ENCODE assay signal across 39 cellular contexts in genomic region chr10:112259688-112260087, GRCh38. TPM values are rescaled to one million over a fixed set of nuclear protein-coding genes. Genes with fewer than 3 reads are reported as not detected.
"Had no signal": no experiment of that assay in that cellular context is flagged by ENCODE, and none has a peak within 500 bp of the region (broad histone marks: within the 10 kb centered on the region; RNA-seq: fewer than 3 reads in every experiment).

No MANE protein-coding gene starts in this region.

- H3K36me3 Mint-ChIP-seq: activated CD8-positive, alpha-beta memory T cell treated with anti-CD3 and anti-CD28 coated beads, Interleukin-2, amount 10 ng/mL, durations not matched to agents 7 days and 5 days; activated naive CD4-positive, alpha-beta T cell treated with anti-CD3 and anti-CD28 coated beads, Interleukin-2, amount 10 ng/mL, durations not matched to agents 7 days and 5 days; activated naive CD4-positive, alpha-beta T cell treated with anti-CD3 and anti-CD28 coated beads, Interleukin-2, amount 50 U/mL, for 24 hours; activated naive CD8-positive, alpha-beta T cell; activated naive CD8-positive, alpha-beta T cell treated with anti-CD3 and anti-CD28 coated beads, Interleukin-2, amount 10 ng/mL, durations not matched to agents 7 days and 5 days had no signal

- H3K4me3 Mint-ChIP-seq: activated CD4-positive, alpha-beta memory T cell treated with anti-CD3 and anti-CD28 coated beads, Interleukin-2, amount 10 ng/mL, durations not matched to agents 7 days and 5 days; activated CD4-positive, alpha-beta T cell treated with anti-CD3 and anti-CD28 coated beads for 36 hours; activated CD4-positive, alpha-beta T cell treated with anti-CD3 and anti-CD28 coated beads, Interleukin-2, amount 10 ng/mL, durations not matched to agents 7 days and 5 days; activated CD8-positive, alpha-beta memory T cell treated with anti-CD3 and anti-CD28 coated beads, Interleukin-2, amount 10 ng/mL, durations not matched to agents 7 days and 5 days; activated CD8-positive, alpha-beta T cell treated with anti-CD3 and anti-CD28 coated beads, Interleukin-2, amount 10 ng/mL, durations not matched to agents 7 days and 5 days; activated naive CD4-positive, alpha-beta T cell treated with anti-CD3 and anti-CD28 coated beads, Interleukin-2, amount 10 ng/mL, durations not matched to agents 7 days and 5 days; activated naive CD4-positive, alpha-beta T cell treated with anti-CD3 and anti-CD28 coated beads, Interleukin-2, amount 50 U/mL, for 24 hours; activated naive CD8-positive, alpha-beta T cell; activated naive CD8-positive, alpha-beta T cell treated with anti-CD3 and anti-CD28 coated beads, Interleukin-2, amount 10 ng/mL, durations not matched to agents 7 days and 5 days; activated naive CD8-positive, alpha-beta T cell treated with anti-CD3 and anti-CD28 coated beads, Interleukin-2, amount 50 U/mL, for 24 hours; activated T-cell treated with anti-CD3 and anti-CD28 coated beads, Interleukin-2, amount 50 U/mL, for 24 hours; T-helper 1 cell treated with Interleukin-12 subunit alpha and Interleukin-12 subunit beta and Interleukin-4 antibody, amounts not matched to agents 30 μg/mL and 1 μg/mL, for 36 hours; T-helper 2 cell treated with Interferon-gamma antibody and Interleukin-4, amounts not matched to agents 5 μg/mL and 100 μg/mL, for 36 hours had no signal

- H3K36me3 ChIP-seq: ascending aorta, brain microvascular endothelial cell, breast epithelium had no signal

- FAIRE-seq: TTC549 had no signal

- DNase-seq: activated CD4-positive, alpha-beta memory T cell treated with anti-CD3 and anti-CD28 coated beads, Interleukin-2, amount 10 ng/mL, durations not matched to agents 7 days and 5 days; activated CD4-positive, alpha-beta T cell treated with anti-CD3 and anti-CD28 coated beads for 1 hour; activated CD4-positive, alpha-beta T cell treated with anti-CD3 and anti-CD28 coated beads for 36 hours; activated CD4-positive, alpha-beta T cell treated with anti-CD3 and anti-CD28 coated beads for 48 hours; activated CD4-positive, alpha-beta T cell treated with anti-CD3 and anti-CD28 coated beads, Interleukin-2, amount 10 ng/mL, durations not matched to agents 7 days and 5 days; activated CD4-positive, alpha-beta T cell treated with anti-CD3 and anti-CD28 coated beads, Interleukin-2, amount 50 U/mL, for 48 hours; activated CD4-positive, CD25-positive, alpha-beta regulatory T cell; activated CD8-positive, alpha-beta memory T cell treated with anti-CD3 and anti-CD28 coated beads for 24 hours; activated CD8-positive, alpha-beta memory T cell treated with anti-CD3 and anti-CD28 coated beads, Interleukin-2, amount 10 ng/mL, durations not matched to agents 7 days and 5 days; activated CD8-positive, alpha-beta memory T cell treated with anti-CD3 and anti-CD28 coated beads, Interleukin-2, amount 50 U/mL, for 48 hours; activated CD8-positive, alpha-beta T cell treated with anti-CD3 and anti-CD28 coated beads, Interleukin-2, amount 10 ng/mL, durations not matched to agents 7 days and 5 days; activated effector memory CD4-positive, alpha-beta T cell treated with Interleukin-2 at 50 U/mL for 16 hours; activated gamma-delta T cell; activated naive CD4-positive, alpha-beta T cell treated with anti-CD3 and anti-CD28 coated beads, Interleukin-2, amount 10 ng/mL, durations not matched to agents 7 days and 5 days; activated naive CD4-positive, alpha-beta T cell treated with Interleukin-2 at 50 U/mL for 16 hours; activated naive CD8-positive, alpha-beta T cell treated with anti-CD3 and anti-CD28 coated beads, Interleukin-2, amount 10 ng/mL, durations not matched to agents 7 days and 5 days; activated naive CD8-positive, alpha-beta T cell treated with anti-CD3 and anti-CD28 coated beads, Interleukin-2, amount 50 U/mL, for 24 hours; activated T-cell treated with anti-CD3 and anti-CD28 coated beads, Interleukin-2, amount 50 U/mL, for 24 hours; activated T-cell treated with anti-CD3 and anti-CD28 coated beads, Interleukin-2, amount 50 U/mL, for 48 hours; amygdala; anterior cingulate cortex; body of pancreas; brain microvascular endothelial cell; central memory CD4-positive, alpha-beta T cell; SW 1271; T-helper 1 cell; T-helper 2 cell; T-helper 9 cell had no signal

- H3K27me3 ChIP-seq: ascending aorta, body of pancreas, brain microvascular endothelial cell, breast epithelium had no signal

- H3K27ac ChIP-seq: ascending aorta, body of pancreas, brain microvascular endothelial cell, breast epithelium, VCaP had no signal

- H3K27ac Mint-ChIP-seq: activated CD4-positive, alpha-beta memory T cell treated with anti-CD3 and anti-CD28 coated beads, Interleukin-2, amount 10 ng/mL, durations not matched to agents 7 days and 5 days; activated CD4-positive, alpha-beta T cell treated with anti-CD3 and anti-CD28 coated beads for 36 hours; activated CD4-positive, alpha-beta T cell treated with anti-CD3 and anti-CD28 coated beads, Interleukin-2, amount 10 ng/mL, durations not matched to agents 7 days and 5 days; activated CD8-positive, alpha-beta memory T cell treated with anti-CD3 and anti-CD28 coated beads, Interleukin-2, amount 10 ng/mL, durations not matched to agents 7 days and 5 days; activated CD8-positive, alpha-beta T cell treated with anti-CD3 and anti-CD28 coated beads, Interleukin-2, amount 10 ng/mL, durations not matched to agents 7 days and 5 days; activated naive CD4-positive, alpha-beta T cell treated with anti-CD3 and anti-CD28 coated beads, Interleukin-2, amount 10 ng/mL, durations not matched to agents 7 days and 5 days; activated naive CD4-positive, alpha-beta T cell treated with anti-CD3 and anti-CD28 coated beads, Interleukin-2, amount 50 U/mL, for 24 hours; activated naive CD8-positive, alpha-beta T cell; activated naive CD8-positive, alpha-beta T cell treated with anti-CD3 and anti-CD28 coated beads, Interleukin-2, amount 10 ng/mL, durations not matched to agents 7 days and 5 days; activated naive CD8-positive, alpha-beta T cell treated with anti-CD3 and anti-CD28 coated beads, Interleukin-2, amount 50 U/mL, for 24 hours; activated T-cell treated with anti-CD3 and anti-CD28 coated beads, Interleukin-2, amount 50 U/mL, for 24 hours; activated T-helper 2 cell treated with anti-CD3 and anti-CD28 coated beads, Interferon-gamma antibody, Interleukin-2, Interleukin-4, amounts not matched to agents 10 μg/mL and 5 μg/mL and 100 μg/mL, durations not matched to agents 14 hours and 24 hours and 36 hours; T-helper 1 cell treated with Interleukin-12 subunit alpha and Interleukin-12 subunit beta and Interleukin-4 antibody, amounts not matched to agents 30 μg/mL and 1 μg/mL, for 36 hours; T-helper 2 cell treated with Interferon-gamma antibody and Interleukin-4, amounts not matched to agents 5 μg/mL and 100 μg/mL, for 36 hours had no signal

- H3K4me3 ChIP-seq: ascending aorta, body of pancreas, breast epithelium had no signal

- H3K9me3 Mint-ChIP-seq: activated CD4-positive, alpha-beta memory T cell treated with anti-CD3 and anti-CD28 coated beads, Interleukin-2, amount 10 ng/mL, durations not matched to agents 7 days and 5 days; activated CD4-positive, alpha-beta T cell treated with anti-CD3 and anti-CD28 coated beads, Interleukin-2, amount 10 ng/mL, durations not matched to agents 7 days and 5 days; activated naive CD4-positive, alpha-beta T cell treated with anti-CD3 and anti-CD28 coated beads, Interleukin-2, amount 10 ng/mL, durations not matched to agents 7 days and 5 days; activated naive CD4-positive, alpha-beta T cell treated with anti-CD3 and anti-CD28 coated beads, Interleukin-2, amount 50 U/mL, for 24 hours; activated naive CD8-positive, alpha-beta T cell treated with anti-CD3 and anti-CD28 coated beads, Interleukin-2, amount 10 ng/mL, durations not matched to agents 7 days and 5 days; activated naive CD8-positive, alpha-beta T cell treated with anti-CD3 and anti-CD28 coated beads, Interleukin-2, amount 50 U/mL, for 24 hours; activated T-cell treated with anti-CD3 and anti-CD28 coated beads, Interleukin-2, amount 50 U/mL, for 24 hours; activated T-helper 2 cell treated with anti-CD3 and anti-CD28 coated beads, Interferon-gamma antibody, Interleukin-2, Interleukin-4, amounts not matched to agents 10 μg/mL and 5 μg/mL and 100 μg/mL, durations not matched to agents 14 hours and 24 hours and 36 hours; T-helper 2 cell treated with Interferon-gamma antibody and Interleukin-4, amounts not matched to agents 5 μg/mL and 100 μg/mL, for 36 hours had no signal

- ATAC-seq: activated CD4-positive, alpha-beta T cell treated with anti-CD3 and anti-CD28 coated beads for 36 hours; activated CD4-positive, CD25-positive, alpha-beta regulatory T cell treated with anti-CD3 and anti-CD28 coated beads, Interleukin-2, amount 50 U/mL, for 24 hours; activated CD8-positive, alpha-beta memory T cell treated with anti-CD3 and anti-CD28 coated beads, Interleukin-2, amount 10 ng/mL, durations not matched to agents 7 days and 5 days; activated CD8-positive, alpha-beta T cell treated with anti-CD3 and anti-CD28 coated beads, Interleukin-2, amount 10 ng/mL, durations not matched to agents 7 days and 5 days; activated naive CD8-positive, alpha-beta T cell treated with anti-CD3 and anti-CD28 coated beads, Interleukin-2, amount 50 U/mL, for 24 hours; body of pancreas had no signal

- H3K9me3 ChIP-seq: ascending aorta, body of pancreas, breast epithelium had no signal

- H3K27me3 Mint-ChIP-seq: activated CD4-positive, alpha-beta T cell treated with anti-CD3 and anti-CD28 coated beads for 36 hours; activated CD8-positive, alpha-beta memory T cell treated with anti-CD3 and anti-CD28 coated beads, Interleukin-2, amount 10 ng/mL, durations not matched to agents 7 days and 5 days; activated naive CD8-positive, alpha-beta T cell treated with anti-CD3 and anti-CD28 coated beads, Interleukin-2, amount 50 U/mL, for 24 hours had no signal

- H3K4me1 Mint-ChIP-seq: activated CD4-positive, alpha-beta memory T cell treated with anti-CD3 and anti-CD28 coated beads, Interleukin-2, amount 10 ng/mL, durations not matched to agents 7 days and 5 days; activated CD4-positive, alpha-beta T cell treated with anti-CD3 and anti-CD28 coated beads for 36 hours; activated CD4-positive, alpha-beta T cell treated with anti-CD3 and anti-CD28 coated beads, Interleukin-2, amount 10 ng/mL, durations not matched to agents 7 days and 5 days; activated CD8-positive, alpha-beta memory T cell treated with anti-CD3 and anti-CD28 coated beads, Interleukin-2, amount 10 ng/mL, durations not matched to agents 7 days and 5 days; activated naive CD4-positive, alpha-beta T cell treated with anti-CD3 and anti-CD28 coated beads, Interleukin-2, amount 10 ng/mL, durations not matched to agents 7 days and 5 days; activated naive CD4-positive, alpha-beta T cell treated with anti-CD3 and anti-CD28 coated beads, Interleukin-2, amount 50 U/mL, for 24 hours; activated naive CD8-positive, alpha-beta T cell treated with anti-CD3 and anti-CD28 coated beads, Interleukin-2, amount 10 ng/mL, durations not matched to agents 7 days and 5 days; activated naive CD8-positive, alpha-beta T cell treated with anti-CD3 and anti-CD28 coated beads, Interleukin-2, amount 50 U/mL, for 24 hours had no signal

- H3K4me1 ChIP-seq: body of pancreas, breast epithelium had no signal

RNA-seq across cellular contexts. Expression of gene TECTB, which starts 23.5 kb away (rescaled TPM):
- total RNA-seq: activated CD4-positive, alpha-beta memory T cell treated with anti-CD3 and anti-CD28 coated beads, Interleukin-2, amount 10 ng/mL, durations not matched to agents 7 days and 5 days; activated CD4-positive, alpha-beta T cell treated with anti-CD3 and anti-CD28 coated beads for 36 hours; activated CD4-positive, alpha-beta T cell treated with anti-CD3 and anti-CD28 coated beads, Interleukin-2, amount 10 ng/mL, durations not matched to agents 7 days and 5 days; activated CD8-positive, alpha-beta memory T cell treated with anti-CD3 and anti-CD28 coated beads, Interleukin-2, amount 10 ng/mL, durations not matched to agents 7 days and 5 days; activated CD8-positive, alpha-beta T cell treated with anti-CD3 and anti-CD28 coated beads, Interleukin-2, amount 10 ng/mL, durations not matched to agents 7 days and 5 days; activated naive CD8-positive, alpha-beta T cell treated with anti-CD3 and anti-CD28 coated beads, Interleukin-2, amount 10 ng/mL, durations not matched to agents 7 days and 5 days; activated T-helper 2 cell treated with anti-CD3 and anti-CD28 coated beads, Interferon-gamma antibody, Interleukin-2, Interleukin-4, amounts not matched to agents 10 μg/mL and 5 μg/mL and 100 μg/mL, durations not matched to agents 14 hours and 24 hours and 36 hours; ascending aorta; body of pancreas; breast epithelium; cardiac septum had no signal
